29 cellular contexts compared by ENCODE assay signal in the genomic region with DNA sequence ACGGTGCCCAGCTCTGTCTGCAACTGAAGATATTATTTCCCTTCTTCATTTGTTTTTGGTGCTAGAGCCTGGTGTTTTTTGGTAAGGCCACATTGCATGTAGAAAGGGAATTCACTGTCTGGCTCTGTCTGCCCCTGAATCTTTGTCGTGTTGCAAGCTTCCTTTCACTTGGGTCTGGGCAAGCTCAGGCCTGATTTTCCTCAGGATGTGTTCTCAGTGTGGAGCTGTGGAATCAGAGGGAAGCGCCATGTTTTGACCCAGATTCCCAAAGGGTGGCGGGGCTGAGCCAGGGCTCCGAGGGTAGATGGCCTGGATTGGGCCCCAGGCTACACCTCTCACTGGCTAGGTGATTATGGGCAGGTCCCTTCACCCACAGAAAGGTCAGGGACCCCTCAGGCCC. TPM values are rescaled to one million over a fixed set of nuclear protein-coding genes. Genes with fewer than 3 reads are reported as not detected.
DNase-seq lines count a peak whose midpoint lies in the region; ATAC-seq and TF ChIP-seq lines count a peak whose summit lies in the region.
"Had no signal": no experiment of that assay in that cellular context is flagged by ENCODE, and none has a peak within 500 bp of the region (broad histone marks: within the 10 kb centered on the region; RNA-seq: fewer than 3 reads in every experiment).

No MANE protein-coding gene starts in this region.

- peak in 1 of 2 donors; percentile 51 for DNase-seq in breast epithelium (ENCODE audit: low spot score in 2 of 2)
- no peak for DNase-seq in glutamatergic neuron
- DNase-seq: activated B cell treated with CpG ODN at 0.5 μM for 24 hours; activated CD4-positive, alpha-beta T cell treated with anti-CD3 and anti-CD28 coated beads, Interleukin-2, amount 10 ng/mL, durations not matched to agents 7 days and 5 days; activated CD8-positive, alpha-beta memory T cell treated with anti-CD3 and anti-CD28 coated beads, Interleukin-2, amount 10 ng/mL, durations not matched to agents 7 days and 5 days; activated gamma-delta T cell treated with Interleukin-2 at 50 U/mL for 16 hours; activated naive CD8-positive, alpha-beta T cell treated with anti-CD3 and anti-CD28 coated beads, Interleukin-2, amount 50 U/mL, for 24 hours; activated T-cell treated with anti-CD3 and anti-CD28 coated beads, Interleukin-2, amount 50 U/mL, for 48 hours; Caco-2; DMS53; GOT3; HFFc6; left lung; mesendoderm; NCI-H1092; NCI-H1694; NCI-H446; NCI-H774; stomach had no signal

- no peaks in the 10 kb centered on the region for H3K27me3 Mint-ChIP-seq in glutamatergic neuron (ENCODE audit: unreplicated experiment)
- H3K27me3 Mint-ChIP-seq: activated B cell treated with CpG ODN at 0.5 μM for 24 hours; activated CD4-positive, alpha-beta T cell treated with anti-CD3 and anti-CD28 coated beads, Interleukin-2, amount 10 ng/mL, durations not matched to agents 7 days and 5 days; activated CD8-positive, alpha-beta memory T cell treated with anti-CD3 and anti-CD28 coated beads, Interleukin-2, amount 10 ng/mL, durations not matched to agents 7 days and 5 days; activated naive CD8-positive, alpha-beta T cell treated with anti-CD3 and anti-CD28 coated beads, Interleukin-2, amount 50 U/mL, for 24 hours had no signal

- TF ChIP-seq CTCF in Loucy (conservative IDR thresholded peaks at IDR 0.05; ENCODE audit: low read length) (no peak), breast epithelium (IDR thresholded peaks at IDR 0.05) (no peak), glutamatergic neuron (IDR thresholded peaks at IDR 0.05; ENCODE audit: partially characterized antibody, unreplicated experiment) (no peak)

- H3K36me3 ChIP-seq in Loucy (ENCODE audit: insufficient read depth, low read length) (peaks cover 48% of the 10 kb centered on the region; the same call in 1 of the 2 replicates), breast epithelium (peaks cover 17% of the 10 kb centered on the region)

- H3F3A ChIP-seq in Loucy (ENCODE audit: low read depth): no peaks in the 10 kb centered on the region

- H3K27me3 ChIP-seq in Loucy (ENCODE audit: insufficient read depth, low read length, poor library complexity, severe bottlenecking): no peaks in the 10 kb centered on the region
- no peaks in the 10 kb centered on the region for H3K27me3 ChIP-seq in breast epithelium
- H3K27me3 ChIP-seq: left lung, stomach, tibial nerve had no signal

- no peak overlapping the region for H3K4me3 Mint-ChIP-seq in glutamatergic neuron (ENCODE audit: unreplicated experiment)
- H3K4me3 Mint-ChIP-seq: activated B cell treated with CpG ODN at 0.5 μM for 24 hours; activated CD4-positive, alpha-beta T cell treated with anti-CD3 and anti-CD28 coated beads, Interleukin-2, amount 10 ng/mL, durations not matched to agents 7 days and 5 days; activated CD8-positive, alpha-beta memory T cell treated with anti-CD3 and anti-CD28 coated beads, Interleukin-2, amount 10 ng/mL, durations not matched to agents 7 days and 5 days; activated naive CD8-positive, alpha-beta T cell treated with anti-CD3 and anti-CD28 coated beads, Interleukin-2, amount 50 U/mL, for 24 hours; CD14-positive monocyte; HFFc6 had no signal

- H3K9me3 ChIP-seq in Loucy (ENCODE audit: insufficient read depth, low read depth, low read length) (no peaks in the 10 kb centered on the region), breast epithelium (no peaks in the 10 kb centered on the region)
- H3K9me3 ChIP-seq: Caco-2, left lung, stomach, tibial nerve had no signal

- TF ChIP-seq POLR2A in breast epithelium (IDR thresholded peaks at IDR 0.05): no peak

- peaks cover 3% of the 10 kb centered on the region for H3K9me3 Mint-ChIP-seq in glutamatergic neuron (ENCODE audit: unreplicated experiment)
- H3K9me3 Mint-ChIP-seq: activated B cell treated with CpG ODN at 0.5 μM for 24 hours; activated CD4-positive, alpha-beta T cell treated with anti-CD3 and anti-CD28 coated beads, Interleukin-2, amount 10 ng/mL, durations not matched to agents 7 days and 5 days; activated naive CD8-positive, alpha-beta T cell treated with anti-CD3 and anti-CD28 coated beads, Interleukin-2, amount 50 U/mL, for 24 hours; CD14-positive monocyte; HFFc6 had no signal

- H3K79me2 ChIP-seq in Loucy (ENCODE audit: insufficient read depth, low read length): peaks cover 16% of the 10 kb centered on the region; the same call in 1 of the 2 replicates

- no peak overlapping the region for H3K4me3 ChIP-seq in Loucy (ENCODE audit: low read length, poor library complexity, severe bottlenecking)
- H3K4me3 ChIP-seq in breast epithelium: no peak overlapping the region
- H3K4me3 ChIP-seq: left lung, stomach, tibial nerve had no signal

- H4K20me1 ChIP-seq in Loucy (ENCODE audit: insufficient read depth, low read length, poor library complexity, severe bottlenecking): peaks cover 12% of the 10 kb centered on the region

- no peak overlapping the region for H2AFZ ChIP-seq in Loucy (ENCODE audit: low read length)

- peaks cover 10% of the 10 kb centered on the region for H3K4me1 Mint-ChIP-seq in glutamatergic neuron (ENCODE audit: low read depth, unreplicated experiment)

- H3K9ac ChIP-seq in Loucy (ENCODE audit: low read depth, low read length, poor library complexity, severe bottlenecking): peak overlapping the region; percentile 32

- intact Hi-C loops in breast epithelium (cut with DNase I; ENCODE audit: low total_unique reads): no loop called here

- ATAC-seq in GM21381 (IDR thresholded peaks at IDR 0.05; ENCODE audit: unreplicated experiment) (no peak), GM18520 (IDR thresholded peaks at IDR 0.05; ENCODE audit: unreplicated experiment) (no peak), GM21529 (IDR thresholded peaks at IDR 0.05; ENCODE audit: unreplicated experiment) (no peak)
- ATAC-seq: activated CD8-positive, alpha-beta memory T cell treated with anti-CD3 and anti-CD28 coated beads, Interleukin-2, amount 10 ng/mL, durations not matched to agents 7 days and 5 days; activated naive CD8-positive, alpha-beta T cell treated with anti-CD3 and anti-CD28 coated beads, Interleukin-2, amount 50 U/mL, for 24 hours; left lung; Panc1; right cardiac atrium had no signal

- H3K4me2 ChIP-seq in Loucy (ENCODE audit: low read depth, low read length, poor library complexity, severe bottlenecking): no peak overlapping the region

- H3K27ac ChIP-seq in breast epithelium (peak overlapping the region; percentile 80 to 83), temporal lobe (ENCODE audit: low read depth, low read length) (peak overlapping the region; percentile 45)
- H3K27ac ChIP-seq: left lung, stomach, tibial nerve had no signal

- H3K4me1 ChIP-seq in Loucy (ENCODE audit: insufficient read depth, low read length, poor library complexity, severe bottlenecking): peaks cover 13% of the 10 kb centered on the region
- H3K4me1 ChIP-seq in breast epithelium: no peaks in the 10 kb centered on the region
- H3K4me1 ChIP-seq: Caco-2, left lung, tibial nerve had no signal

- no peaks in the 10 kb centered on the region for H3K9me2 ChIP-seq in Loucy (replicated peaks; ENCODE audit: low read depth, low read length)

- peak overlapping the region; percentile 64 for H3K27ac Mint-ChIP-seq in glutamatergic neuron (ENCODE audit: unreplicated experiment)
- H3K27ac Mint-ChIP-seq: activated B cell treated with CpG ODN at 0.5 μM for 24 hours; activated CD8-positive, alpha-beta memory T cell treated with anti-CD3 and anti-CD28 coated beads, Interleukin-2, amount 10 ng/mL, durations not matched to agents 7 days and 5 days; activated naive CD8-positive, alpha-beta T cell treated with anti-CD3 and anti-CD28 coated beads, Interleukin-2, amount 50 U/mL, for 24 hours; HFFc6 had no signal

- no peaks in the 10 kb centered on the region for H3K36me3 Mint-ChIP-seq in glutamatergic neuron (ENCODE audit: unreplicated experiment)

RNA-seq across cellular contexts. Expression of a gene that starts 8.6 kb away (rescaled TPM):
- total RNA-seq in breast epithelium: 10 to 100 TPM; 69.5 to 95.9 (median 92.1) TPM
- total RNA-seq in glutamatergic neuron (ENCODE audit: unreplicated experiment): 276 TPM
- 47.5 TPM for total RNA-seq in temporal lobe

RNA-seq across cellular contexts. Expression of a gene that starts 9.1 kb away (rescaled TPM):
- total RNA-seq in breast epithelium: under 1 TPM in 2 of 3 donors, not detected in 1; 0.33 to 0.59 TPM
- total RNA-seq in glutamatergic neuron (ENCODE audit: unreplicated experiment): 2.6 TPM
- total RNA-seq in temporal lobe: 0.49 TPM
- total RNA-seq: activated CD4-positive, alpha-beta T cell treated with anti-CD3 and anti-CD28 coated beads, Interleukin-2, amount 10 ng/mL, durations not matched to agents 7 days and 5 days; Caco-2; stomach had no signal

RNA-seq across cellular contexts. Expression of a gene that starts 24.9 kb away (rescaled TPM):
- total RNA-seq in breast epithelium (10 to 100 TPM in 1 of 3 donors, 1 to 10 TPM in 2; 3.7 to 18.4 (median 9.8) TPM), glutamatergic neuron (ENCODE audit: unreplicated experiment) (0.66 TPM), temporal lobe (0.25 TPM)
- total RNA-seq: activated CD4-positive, alpha-beta T cell treated with anti-CD3 and anti-CD28 coated beads, Interleukin-2, amount 10 ng/mL, durations not matched to agents 7 days and 5 days; activated CD8-positive, alpha-beta memory T cell treated with anti-CD3 and anti-CD28 coated beads, Interleukin-2, amount 10 ng/mL, durations not matched to agents 7 days and 5 days had no signal

RNA-seq across cellular contexts. Expression of a gene that starts 36.8 kb away (rescaled TPM):
- total RNA-seq in breast epithelium (not detected), glutamatergic neuron (ENCODE audit: unreplicated experiment) (633 TPM), temporal lobe (132 TPM)
- total RNA-seq: activated B cell treated with CpG ODN at 0.5 μM for 24 hours; activated CD8-positive, alpha-beta memory T cell treated with anti-CD3 and anti-CD28 coated beads, Interleukin-2, amount 10 ng/mL, durations not matched to agents 7 days and 5 days; Caco-2; endothelial cell of umbilical vein; HFFc6; right cardiac atrium; tibial nerve had no signal

RNA-seq across cellular contexts. Expression of a gene that starts 59.9 kb away (rescaled TPM):
- total RNA-seq in breast epithelium (1 to 10 TPM; 2.9 to 6.2 (median 4.1) TPM), glutamatergic neuron (ENCODE audit: unreplicated experiment) (11.0 TPM), temporal lobe (2.7 TPM)
